In genomic region chr17:27492470-27492869, GRCh38 we compare ENCODE assay signal across 1 cellular context.
TF ChIP-seq lines count a peak whose summit lies in the region.

No MANE protein-coding gene starts in this region.

TF ChIP-seq in WTC11, 78 proteins besides CTCF, POLR2A, EP300 and RAD21 (continued from another document):
- TF ChIP-seq ZNF425 (CRISPR knock-in tag; conservative IDR thresholded peaks at IDR 0.05) (no peak), ZNF423 (CRISPR knock-in tag; IDR thresholded peaks at IDR 0.05) (no peak), FOXP1 (CRISPR knock-in tag; IDR thresholded peaks at IDR 0.05; ENCODE audit: borderline replicate concordance) (no peak), NR3C1 (CRISPR knock-in tag; conservative IDR thresholded peaks at IDR 0.05; ENCODE audit: low read depth) (no peak), JAZF1 (CRISPR knock-in tag; IDR thresholded peaks at IDR 0.05) (no peak), E2F1 (CRISPR knock-in tag; IDR thresholded peaks at IDR 0.05) (no peak), CBFB (CRISPR knock-in tag; IDR thresholded peaks at IDR 0.05; ENCODE audit: low read depth) (no peak)
- TF ChIP-seq, protein P1, sequence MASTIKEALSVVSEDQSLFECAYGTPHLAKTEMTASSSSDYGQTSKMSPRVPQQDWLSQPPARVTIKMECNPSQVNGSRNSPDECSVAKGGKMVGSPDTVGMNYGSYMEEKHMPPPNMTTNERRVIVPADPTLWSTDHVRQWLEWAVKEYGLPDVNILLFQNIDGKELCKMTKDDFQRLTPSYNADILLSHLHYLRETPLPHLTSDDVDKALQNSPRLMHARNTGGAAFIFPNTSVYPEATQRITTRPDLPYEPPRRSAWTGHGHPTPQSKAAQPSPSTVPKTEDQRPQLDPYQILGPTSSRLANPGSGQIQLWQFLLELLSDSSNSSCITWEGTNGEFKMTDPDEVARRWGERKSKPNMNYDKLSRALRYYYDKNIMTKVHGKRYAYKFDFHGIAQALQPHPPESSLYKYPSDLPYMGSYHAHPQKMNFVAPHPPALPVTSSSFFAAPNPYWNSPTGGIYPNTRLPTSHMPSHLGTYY (CRISPR knock-in tag; IDR thresholded peaks at IDR 0.05): no peak
- TF ChIP-seq, protein P2, sequence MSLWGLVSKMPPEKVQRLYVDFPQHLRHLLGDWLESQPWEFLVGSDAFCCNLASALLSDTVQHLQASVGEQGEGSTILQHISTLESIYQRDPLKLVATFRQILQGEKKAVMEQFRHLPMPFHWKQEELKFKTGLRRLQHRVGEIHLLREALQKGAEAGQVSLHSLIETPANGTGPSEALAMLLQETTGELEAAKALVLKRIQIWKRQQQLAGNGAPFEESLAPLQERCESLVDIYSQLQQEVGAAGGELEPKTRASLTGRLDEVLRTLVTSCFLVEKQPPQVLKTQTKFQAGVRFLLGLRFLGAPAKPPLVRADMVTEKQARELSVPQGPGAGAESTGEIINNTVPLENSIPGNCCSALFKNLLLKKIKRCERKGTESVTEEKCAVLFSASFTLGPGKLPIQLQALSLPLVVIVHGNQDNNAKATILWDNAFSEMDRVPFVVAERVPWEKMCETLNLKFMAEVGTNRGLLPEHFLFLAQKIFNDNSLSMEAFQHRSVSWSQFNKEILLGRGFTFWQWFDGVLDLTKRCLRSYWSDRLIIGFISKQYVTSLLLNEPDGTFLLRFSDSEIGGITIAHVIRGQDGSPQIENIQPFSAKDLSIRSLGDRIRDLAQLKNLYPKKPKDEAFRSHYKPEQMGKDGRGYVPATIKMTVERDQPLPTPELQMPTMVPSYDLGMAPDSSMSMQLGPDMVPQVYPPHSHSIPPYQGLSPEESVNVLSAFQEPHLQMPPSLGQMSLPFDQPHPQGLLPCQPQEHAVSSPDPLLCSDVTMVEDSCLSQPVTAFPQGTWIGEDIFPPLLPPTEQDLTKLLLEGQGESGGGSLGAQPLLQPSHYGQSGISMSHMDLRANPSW (CRISPR knock-in tag; conservative IDR thresholded peaks at IDR 0.05; ENCODE audit: low read depth): no peak
- TF ChIP-seq, protein P3, sequence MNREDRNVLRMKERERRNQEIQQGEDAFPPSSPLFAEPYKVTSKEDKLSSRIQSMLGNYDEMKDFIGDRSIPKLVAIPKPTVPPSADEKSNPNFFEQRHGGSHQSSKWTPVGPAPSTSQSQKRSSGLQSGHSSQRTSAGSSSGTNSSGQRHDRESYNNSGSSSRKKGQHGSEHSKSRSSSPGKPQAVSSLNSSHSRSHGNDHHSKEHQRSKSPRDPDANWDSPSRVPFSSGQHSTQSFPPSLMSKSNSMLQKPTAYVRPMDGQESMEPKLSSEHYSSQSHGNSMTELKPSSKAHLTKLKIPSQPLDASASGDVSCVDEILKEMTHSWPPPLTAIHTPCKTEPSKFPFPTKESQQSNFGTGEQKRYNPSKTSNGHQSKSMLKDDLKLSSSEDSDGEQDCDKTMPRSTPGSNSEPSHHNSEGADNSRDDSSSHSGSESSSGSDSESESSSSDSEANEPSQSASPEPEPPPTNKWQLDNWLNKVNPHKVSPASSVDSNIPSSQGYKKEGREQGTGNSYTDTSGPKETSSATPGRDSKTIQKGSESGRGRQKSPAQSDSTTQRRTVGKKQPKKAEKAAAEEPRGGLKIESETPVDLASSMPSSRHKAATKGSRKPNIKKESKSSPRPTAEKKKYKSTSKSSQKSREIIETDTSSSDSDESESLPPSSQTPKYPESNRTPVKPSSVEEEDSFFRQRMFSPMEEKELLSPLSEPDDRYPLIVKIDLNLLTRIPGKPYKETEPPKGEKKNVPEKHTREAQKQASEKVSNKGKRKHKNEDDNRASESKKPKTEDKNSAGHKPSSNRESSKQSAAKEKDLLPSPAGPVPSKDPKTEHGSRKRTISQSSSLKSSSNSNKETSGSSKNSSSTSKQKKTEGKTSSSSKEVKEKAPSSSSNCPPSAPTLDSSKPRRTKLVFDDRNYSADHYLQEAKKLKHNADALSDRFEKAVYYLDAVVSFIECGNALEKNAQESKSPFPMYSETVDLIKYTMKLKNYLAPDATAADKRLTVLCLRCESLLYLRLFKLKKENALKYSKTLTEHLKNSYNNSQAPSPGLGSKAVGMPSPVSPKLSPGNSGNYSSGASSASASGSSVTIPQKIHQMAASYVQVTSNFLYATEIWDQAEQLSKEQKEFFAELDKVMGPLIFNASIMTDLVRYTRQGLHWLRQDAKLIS (CRISPR knock-in tag; IDR thresholded peaks at IDR 0.05; ENCODE audit: borderline replicate concordance): no peak
